ENCODE assay signal across 1 cellular context in the genomic region with DNA sequence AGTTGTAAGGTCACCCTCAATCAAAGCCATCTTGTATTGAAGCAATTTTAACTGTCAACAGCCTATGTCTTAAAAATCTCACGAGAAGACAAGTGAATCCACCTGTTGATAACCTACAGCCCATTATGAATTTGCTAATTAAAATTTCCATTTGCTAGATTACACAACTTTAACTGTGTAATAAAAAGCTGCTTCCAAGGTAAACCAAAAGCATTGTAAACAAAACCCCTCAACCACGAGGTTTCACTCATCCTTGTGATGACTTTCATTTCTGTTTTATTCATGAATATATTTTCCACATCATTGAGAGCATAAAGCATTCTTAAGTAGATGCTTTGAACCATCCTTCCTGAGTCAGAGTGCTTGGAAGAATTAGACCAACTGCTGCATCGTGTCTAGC.
TF ChIP-seq lines count a peak whose summit lies in the region.

No MANE protein-coding gene starts in this region.

TF ChIP-seq in HepG2, 621 proteins besides CTCF, POLR2A, EP300 and RAD21 (continued from another document):
- TF ChIP-seq TCF7L2 (IDR thresholded peaks at IDR 0.05; ENCODE audit: low read depth, low read length) (no peak), ARNTL (CRISPR knock-in tag; IDR thresholded peaks at IDR 0.05) (no peak), ZNF781 (CRISPR knock-in tag; IDR thresholded peaks at IDR 0.05; ENCODE audit: borderline replicate concordance, not compliant biosample characterization) (no peak), HNRNPK (IDR thresholded peaks at IDR 0.05; ENCODE audit: low read depth, low read length, poor library complexity, severe bottlenecking) (no peak), ZFX (CRISPR knock-in tag; IDR thresholded peaks at IDR 0.05; ENCODE audit: low read depth) (no peak), ZNF501 (CRISPR knock-in tag; IDR thresholded peaks at IDR 0.05) (no peak), FLYWCH1 (CRISPR knock-in tag; IDR thresholded peaks at IDR 0.05) (no peak)
